8 cellular contexts compared by ENCODE assay signal in genomic region chr16:68843482-68844210, GRCh38. TPM values are rescaled to one million over a fixed set of nuclear protein-coding genes. Genes with fewer than 3 reads are reported as not detected.
DNase-seq lines count a peak whose midpoint lies in the region; ATAC-seq and TF ChIP-seq lines count a peak whose summit lies in the region.

TANGO6 (plus strand) TSS chr16:68843531; CDS start chr16:68843618, 87 bp downstream.

- H3K9me3 ChIP-seq in DOHH2 (ENCODE audit: control insufficient read depth, insufficient read depth, low read length) (no peaks in the 10 kb centered on the region), GM23248 (ENCODE audit: low read depth) (no peaks in the 10 kb centered on the region)

- intact Hi-C loops in natural killer cell (cut with micrococcal nuclease), result loop anchor here (2.0 kb wide), 1 partner anchor 315 kb away; no protein-coding TSS in a partner anchor

- H3K79me2 ChIP-seq in DOHH2 (ENCODE audit: control insufficient read depth, low read length) (peaks cover 35% of the 10 kb centered on the region), GM23248 (ENCODE audit: insufficient read depth) (peaks cover 7% of the 10 kb centered on the region)

- peak within 1 kb of the TSS; percentile 69 to 88 for H3K27ac Mint-ChIP-seq in natural killer cell

- H3K4me3 Mint-ChIP-seq in natural killer cell, result peak within 1 kb of the TSS; percentile 99

- H3K36me3 ChIP-seq in DOHH2 (ENCODE audit: control insufficient read depth, low read length), result peaks cover 7% of the 10 kb centered on the region; the same call in 1 of the 2 replicates
- no peaks in the 10 kb centered on the region for H3K36me3 ChIP-seq in GM23248 (ENCODE audit: low read depth)

- peak within 1 kb of the TSS; percentile 80 for H3K4me3 ChIP-seq in DOHH2 (ENCODE audit: low read length)
- H3K4me3 ChIP-seq in GM23248, result peak within 1 kb of the TSS; percentile 85

- H3K4me2 ChIP-seq in DOHH2 (ENCODE audit: low read length) (peak within 1 kb of the TSS; percentile 83), GM23248 (ENCODE audit: unreplicated experiment) (peak within 1 kb of the TSS; percentile 98)

- TF ChIP-seq CTCF in DOHH2 (IDR thresholded peaks at IDR 0.05; ENCODE audit: low read depth, low read length, poor library complexity, severe bottlenecking) (peak; percentile 90), natural killer cell (IDR thresholded peaks at IDR 0.05) (no peak)

- peak within 1 kb of the TSS; percentile 92 for H2AFZ ChIP-seq in GM23248

- DNase-seq in GM23248, result peak; percentile 89
- peak; percentile 81 for DNase-seq in Kasumi-1 (lab: John Stamatoyannopoulos, UW)
- DNase-seq in RPMI8226, result peak; percentile 93
- DNase-seq in activated T-helper 1 cell treated with anti-CD3 and anti-CD28 coated beads, Interleukin-2, amount 50 U/mL, for 16 hours (ENCODE audit: low read depth in 1 of 2, low spot score in 1 of 2), result peak; percentile 81 to 88
- DNase-seq in fibroblast of peridontal ligament (ENCODE audit: extremely low read depth), result peak; percentile 75
- peak; percentile 85 for DNase-seq in natural killer cell
- peak; percentile 94 for DNase-seq in stimulated activated naive CD8-positive, alpha-beta T cell treated with anti-CD3 and anti-CD28 coated beads, Interleukin-15, Interleukin-2, amounts not matched to agents 100 U/mL and 50 U/mL, for 24 hours

- H3K9ac ChIP-seq in GM23248, result peak within 1 kb of the TSS; percentile 84

- peak within 1 kb of the TSS; percentile 49 for H3K27ac ChIP-seq in DOHH2 (ENCODE audit: low read depth, low read length)
- peak within 1 kb of the TSS; percentile 28 for H3K27ac ChIP-seq in GM23248

- no peaks in the 10 kb centered on the region for H3K9me3 Mint-ChIP-seq in natural killer cell

- H3K4me1 ChIP-seq in DOHH2 (ENCODE audit: control insufficient read depth, low read length) (peaks cover 14% of the 10 kb centered on the region), GM23248 (ENCODE audit: insufficient read depth) (peaks cover 5% of the 10 kb centered on the region; the same call in 1 of the 2 replicates)

- H3K36me3 Mint-ChIP-seq in natural killer cell, result no peaks in the 10 kb centered on the region

- H3K27me3 Mint-ChIP-seq in natural killer cell (ENCODE audit: low read depth in 2 of 2), result no peaks in the 10 kb centered on the region

- H4K20me1 ChIP-seq in DOHH2 (ENCODE audit: control insufficient read depth, insufficient read depth, low read depth, low read length), result no peaks in the 10 kb centered on the region
- H4K20me1 ChIP-seq in GM23248 (ENCODE audit: insufficient read depth), result no peaks in the 10 kb centered on the region

- in situ Hi-C loops in GM23248 (cut with MboI), result no loop called here

- no peaks in the 10 kb centered on the region for H3K27me3 ChIP-seq in DOHH2 (ENCODE audit: control insufficient read depth, low read length)
- no peaks in the 10 kb centered on the region for H3K27me3 ChIP-seq in GM23248 (replicated peaks; ENCODE audit: insufficient read depth)

- H3K9me2 ChIP-seq in DOHH2 (replicated peaks; ENCODE audit: control insufficient read depth, low read length) (no peaks in the 10 kb centered on the region), GM23248 (ENCODE audit: insufficient read depth) (no peaks in the 10 kb centered on the region)

- peak; percentile 96 to 98 (median 96) for ATAC-seq in natural killer cell
- ATAC-seq in stimulated activated naive CD8-positive, alpha-beta T cell treated with anti-CD3 and anti-CD28 coated beads, Interleukin-15, Interleukin-2, amounts not matched to agents 100 U/mL and 50 U/mL, for 24 hours, result peak; percentile 95

- H3F3A ChIP-seq in DOHH2 (ENCODE audit: control insufficient read depth, insufficient read depth) (no peaks in the 10 kb centered on the region), GM23248 (ENCODE audit: insufficient read depth) (no peaks in the 10 kb centered on the region)

- H3K4me1 Mint-ChIP-seq in natural killer cell, result peaks cover 27% of the 10 kb centered on the region in 2 donors

- 1% methylated on average over 40 to 52 of the region's 55 CpGs for WGBS in GM23248 (ENCODE audit: low coverage in 1 of 2, low lambda C conversion rate in 2 of 2, missing lambda C conversion rate in 2 of 2), 2 experiments

RNA-seq across cellular contexts. Expression of gene TANGO6, which starts in this region (rescaled TPM):
- total RNA-seq in GM23248 (2014; rRNA removed; shearing (Covaris generic)), result 12.8 and 17.6 TPM in 2 replicates
- polyA plus RNA-seq in GM23248 (2016; fragmentation: Nextera tagmentation; extraction: Ambion mirVana), result 7.0 and 7.8 TPM in 2 replicates
- 10 to 100 TPM; 21.2 to 27.3 (median 23.9) TPM for total RNA-seq in natural killer cell

Comparison
In these comparisons a context has a peak if more than half of its experiments do, and no peak if none do; other contexts are left out.
1. Peak in every context shown above with its lines: DNase-seq, ATAC-seq, H3K4me3 ChIP-seq and H3K27ac ChIP-seq.